1 cellular context compared by ENCODE assay signal in genomic region chr14:20683896-20684661, GRCh38.
TF ChIP-seq lines count a peak whose summit lies in the region.

Gene RNASE4 (plus strand): TSS chr14:20684560. CDS start chr14:20699372, 14,812 bp downstream.

TF ChIP-seq in HepG2, 621 proteins besides CTCF, POLR2A, EP300 and RAD21 (continued from another document and continues in another):
- no peak for TF ChIP-seq PRDM4 (CRISPR knock-in tag; IDR thresholded peaks at IDR 0.05; ENCODE audit: borderline replicate concordance)
- TF ChIP-seq SYNCRIP (IDR thresholded peaks at IDR 0.05; ENCODE audit: insufficient read depth, low read depth, low read length): no peak
- TF ChIP-seq GMEB2 (CRISPR knock-in tag; IDR thresholded peaks at IDR 0.05; ENCODE audit: low read depth): 0 out of 2 replicates have a peak, but pooled peaks have one; percentile 7
- TF ChIP-seq MIXL1 (CRISPR knock-in tag; IDR thresholded peaks at IDR 0.05): peak; percentile 55; the same call in 1 of the 2 replicates
- peak; percentile 63; the same call in 1 of the 2 replicates for TF ChIP-seq PREB (CRISPR knock-in tag; IDR thresholded peaks at IDR 0.05)
- TF ChIP-seq ZBTB3 (CRISPR knock-in tag; IDR thresholded peaks at IDR 0.05; ENCODE audit: borderline replicate concordance, low read depth): no peak
- no peak; the same call in 1 of the 2 replicates for TF ChIP-seq PBX3 (CRISPR knock-in tag; IDR thresholded peaks at IDR 0.05; ENCODE audit: borderline replicate concordance)
- peak; percentile 79 for TF ChIP-seq PTBP1 (IDR thresholded peaks at IDR 0.05; ENCODE audit: low read depth, low read length, poor library complexity, severe bottlenecking)
- no peak; the same call in 1 of the 2 replicates for TF ChIP-seq ZNF777 (CRISPR knock-in tag; IDR thresholded peaks at IDR 0.05)
- TF ChIP-seq ZNF513 (CRISPR knock-in tag; conservative IDR thresholded peaks at IDR 0.05): no peak; the same call in 1 of the 2 replicates
- no peak for TF ChIP-seq RFX1 (IDR thresholded peaks at IDR 0.05)
- TF ChIP-seq ZMYM2 (CRISPR knock-in tag; IDR thresholded peaks at IDR 0.05): 0 out of 2 replicates have a peak, but pooled peaks have one; percentile 15
- TF ChIP-seq MBD4 (IDR thresholded peaks at IDR 0.05; ENCODE audit: borderline replicate concordance, low read length): no peak
- TF ChIP-seq ZNF33B (CRISPR knock-in tag; IDR thresholded peaks at IDR 0.05): 0 out of 2 replicates have a peak, but pooled peaks have one; percentile 37
- TF ChIP-seq KDM6A (CRISPR knock-in tag; IDR thresholded peaks at IDR 0.05; ENCODE audit: low read depth): peak; percentile 43; the same call in 1 of the 2 replicates
- peak; percentile 72 for TF ChIP-seq ZNF274 (CRISPR knock-in tag; IDR thresholded peaks at IDR 0.05)
- TF ChIP-seq POLR2G (IDR thresholded peaks at IDR 0.05; ENCODE audit: low read depth, low read length): peak; percentile 81
- TF ChIP-seq GABPB1 (CRISPR knock-in tag; IDR thresholded peaks at IDR 0.05): peak; percentile 78
- TF ChIP-seq THRA (CRISPR knock-in tag; IDR thresholded peaks at IDR 0.05; ENCODE audit: borderline replicate concordance): peak; percentile 59; the same call in 1 of the 2 replicates
- no peak for TF ChIP-seq ATRX (CRISPR knock-in tag; IDR thresholded peaks at IDR 0.05; ENCODE audit: borderline replicate concordance)
- TF ChIP-seq ZNF83 (CRISPR knock-in tag; IDR thresholded peaks at IDR 0.05; ENCODE audit: borderline replicate concordance): 0 out of 2 replicates have a peak, but pooled peaks have one; percentile 4
- peak; percentile 32 for TF ChIP-seq NCOA2 (CRISPR knock-in tag; IDR thresholded peaks at IDR 0.05)
- peak; percentile 44; the same call in 1 of the 2 replicates for TF ChIP-seq ZNF710 (CRISPR knock-in tag; IDR thresholded peaks at IDR 0.05; ENCODE audit: borderline replicate concordance)
- TF ChIP-seq MYC (CRISPR knock-in tag; IDR thresholded peaks at IDR 0.05; ENCODE audit: borderline replicate concordance): peak; percentile 81
- TF ChIP-seq KDM4B (CRISPR knock-in tag; IDR thresholded peaks at IDR 0.05): no peak; the same call in 1 of the 2 replicates
- peak; percentile 80 for TF ChIP-seq POGK (CRISPR knock-in tag; conservative IDR thresholded peaks at IDR 0.05)
- TF ChIP-seq STAT5B (CRISPR knock-in tag; IDR thresholded peaks at IDR 0.05): peak; percentile 65; the same call in 1 of the 2 replicates
- TF ChIP-seq RBM39 (IDR thresholded peaks at IDR 0.05; ENCODE audit: low read depth, low read length, poor library complexity, severe bottlenecking): peak; percentile 77
- no peak; the same call in 1 of the 2 replicates for TF ChIP-seq DDIT3 (CRISPR knock-in tag; IDR thresholded peaks at IDR 0.05)
- TF ChIP-seq ZSCAN29 (CRISPR knock-in tag; conservative IDR thresholded peaks at IDR 0.05): no peak
- no peak for TF ChIP-seq CAMTA2 (CRISPR knock-in tag; IDR thresholded peaks at IDR 0.05; ENCODE audit: borderline replicate concordance)
- no peak for TF ChIP-seq ATAD3A (CRISPR knock-in tag; IDR thresholded peaks at IDR 0.05)
- TF ChIP-seq NBN (conservative IDR thresholded peaks at IDR 0.05): peak; percentile 80; the same call in 1 of the 2 replicates
- TF ChIP-seq ZNF354B (CRISPR knock-in tag; IDR thresholded peaks at IDR 0.05): 0 out of 2 replicates have a peak, but pooled peaks have one; percentile 22
- TF ChIP-seq HOXA3 (CRISPR knock-in tag; IDR thresholded peaks at IDR 0.05): peak; percentile 83
- TF ChIP-seq ZNF577 (CRISPR knock-in tag; IDR thresholded peaks at IDR 0.05; ENCODE audit: borderline replicate concordance, low read depth): no peak
- peak; percentile 70 for TF ChIP-seq ZNF264 (CRISPR knock-in tag; IDR thresholded peaks at IDR 0.05)
- TF ChIP-seq TOPORS (CRISPR knock-in tag; IDR thresholded peaks at IDR 0.05): peak; percentile 96
- no peak for TF ChIP-seq ZNF740 (CRISPR knock-in tag; IDR thresholded peaks at IDR 0.05)
- peak; percentile 84 for TF ChIP-seq ZBTB26 (CRISPR knock-in tag; IDR thresholded peaks at IDR 0.05; ENCODE audit: borderline replicate concordance)
- no peak for TF ChIP-seq PHF5A (CRISPR knock-in tag; IDR thresholded peaks at IDR 0.05; ENCODE audit: low read depth, unreplicated experiment)
- TF ChIP-seq ZNF432 (CRISPR knock-in tag; IDR thresholded peaks at IDR 0.05; ENCODE audit: borderline replicate concordance): no peak
- no peak for TF ChIP-seq ATF5 (CRISPR knock-in tag; IDR thresholded peaks at IDR 0.05; ENCODE audit: low read depth)
